ENCODE assay signal across 19 cellular contexts in genomic region chr19:17486545-17486944, GRCh38. TPM values are rescaled to one million over a fixed set of nuclear protein-coding genes. Genes with fewer than 3 reads are reported as not detected.
DNase-seq lines count a peak whose midpoint lies in the region; ATAC-seq, FAIRE-seq and TF ChIP-seq lines count a peak whose summit lies in the region.
"Had no signal": no experiment of that assay in that cellular context is flagged by ENCODE, and none has a peak within 500 bp of the region (broad histone marks: within the 10 kb centered on the region; RNA-seq: fewer than 3 reads in every experiment).

No MANE protein-coding gene starts in this region.

- H3K27ac ChIP-seq in BLaER1 treated with 17β-estradiol and CSF1 and Interleukin-3, amounts not matched to agents 10 nM and 100 nM, result peak overlapping the region in 8 of 11 experiments; percentile 45 to 80 (median 64); a peak in 16 of 22 replicates
- no peak overlapping the region for H3K27ac ChIP-seq in H1 (ENCODE audit: low read depth, low read length)
- H3K27ac ChIP-seq in naive thymus-derived CD4-positive, alpha-beta T cell (ENCODE audit: low read depth, low read length), result no peak overlapping the region
- H3K27ac ChIP-seq: GM23248 had no signal

- H4K20me1 ChIP-seq in BLaER1 treated with 17β-estradiol and CSF1 and Interleukin-3, amounts not matched to agents 10 nM and 100 nM, result peaks cover 0 to 60% (median 0%) of the 10 kb centered on the region in 11 experiments; a peak in 6 of 22 replicates
- H4K20me1 ChIP-seq in H1 (replicated peaks in 1 of 2; ENCODE audit: control insufficient read depth in 1 of 2, insufficient read depth in 2 of 2, low read length in 2 of 2), result no peaks in the 10 kb centered on the region

- no peak for FAIRE-seq in H1 (lab: Jason Lieb, UNC)
- FAIRE-seq: H54 had no signal

- H3K4me2 ChIP-seq in BLaER1 treated with 17β-estradiol and CSF1 and Interleukin-3, amounts not matched to agents 10 nM and 100 nM, result peak overlapping the region; percentile 28 to 96 (median 59); a peak in 20 of 22 replicates
- H3K4me2 ChIP-seq in H1 (ENCODE audit: insufficient read depth in 1 of 2, low read depth in 2 of 2, low read length in 2 of 2), result no peak overlapping the region; a peak in 1 of 4 replicates

- H3K4me3 Mint-ChIP-seq in naive thymus-derived CD4-positive, alpha-beta T cell, result no peak overlapping the region
- H3K4me3 Mint-ChIP-seq: CD14-positive monocyte; CD4-positive, alpha-beta memory T cell; HFFc6 had no signal

- no peak overlapping the region for H3K18ac ChIP-seq in H1 (ENCODE audit: extremely low read depth, low read length)

- no peak overlapping the region for H2BK15ac ChIP-seq in H1 (ENCODE audit: low read length)

- peak overlapping the region; percentile 3 for H4K91ac ChIP-seq in H1 (replicated peaks; ENCODE audit: insufficient read length, low read length)

- TF ChIP-seq EP300 in H1 (IDR thresholded peaks at IDR 0.05; ENCODE audit: borderline replicate concordance in 1 of 2, low read depth in 2 of 2, low read length in 2 of 2), result no peak

- H3K36me3 Mint-ChIP-seq in naive thymus-derived CD4-positive, alpha-beta T cell, result peaks cover 0 to 3% (median 0%) of the 10 kb centered on the region in 5 donors
- H3K36me3 Mint-ChIP-seq: CD4-positive, alpha-beta memory T cell had no signal

- H3K27ac Mint-ChIP-seq in naive thymus-derived CD4-positive, alpha-beta T cell, result no peak overlapping the region
- H3K27ac Mint-ChIP-seq: CD14-positive monocyte; CD4-positive, alpha-beta memory T cell; HFFc6 had no signal

- no peak overlapping the region for H3K4me3 ChIP-seq in BLaER1 treated with 17β-estradiol and CSF1 and Interleukin-3, amounts not matched to agents 10 nM and 100 nM
- H3K4me3 ChIP-seq in H7 (ENCODE audit: insufficient read depth, low read depth, low read length) (no peak overlapping the region), H1 (ENCODE audit: extremely low read depth in 1 of 4, insufficient read depth in 2 of 4, low read depth in 3 of 4, low read length in 4 of 4) (no peak overlapping the region)
- no peak overlapping the region for H3K4me3 ChIP-seq in naive thymus-derived CD4-positive, alpha-beta T cell (ENCODE audit: low read length)
- H3K4me3 ChIP-seq: GM23248 had no signal

- H3K23ac ChIP-seq in H1 (ENCODE audit: insufficient read length), result no peak overlapping the region

- H3K79me1 ChIP-seq in H1 (ENCODE audit: low read depth, low read length), result no peaks in the 10 kb centered on the region; the same call in 1 of the 2 replicates

- DNase-seq in H7, result peak; percentile 37
- DNase-seq in H1 (ENCODE audit: low read depth in 1 of 2, low spot score in 2 of 2), result no peak
- DNase-seq in NAMALWA (ENCODE audit: low spot score), result no peak
- DNase-seq in naive thymus-derived CD4-positive, alpha-beta T cell, result no peak
- DNase-seq: BE2C, DMS79 treated with DMSO at 0.1 percent for 48 hours, GF-D8, GM23248, HFFc6, Kasumi-1, KBM-7 had no signal

- 91% methylated on average over 26 of the region's 40 CpGs; no CpG with 5 or more reads in 1 of the 2 experiments for WGBS in H1 (ENCODE audit: extremely low coverage in 1 of 2, insufficient coverage in 1 of 2, insufficient read length in 1 of 2, insufficient replicate concordance in 2 of 2, low coverage in 1 of 2, low lambda C conversion rate in 2 of 2, missing lambda C conversion rate in 1 of 2), 2 experiments

- H2BK5ac ChIP-seq in H1 (ENCODE audit: low read depth, low read length), result no peak overlapping the region

- H4K5ac ChIP-seq in H1 (ENCODE audit: insufficient read length, low read depth, low read length), result no peak overlapping the region

- TF ChIP-seq CTCF in H1 (IDR thresholded peaks at IDR 0.05; ENCODE audit: control extremely low read depth in 1 of 3, insufficient read depth in 1 of 3, low read depth in 1 of 3, low read length in 3 of 3), result no peak

- H2BK20ac ChIP-seq in H1 (ENCODE audit: low read length), result no peak overlapping the region

- peaks cover 6% of the 10 kb centered on the region for H3K23me2 ChIP-seq in H1 (ENCODE audit: low read depth, low read length)

- no peak overlapping the region for H2AFZ ChIP-seq in H1 (ENCODE audit: low read length)
- H2AFZ ChIP-seq: GM23248 had no signal

- H3K4me1 Mint-ChIP-seq in naive thymus-derived CD4-positive, alpha-beta T cell, result peaks cover 26 to 55% (median 38%) of the 10 kb centered on the region in 7 donors

- peak overlapping the region in 8 of 11 experiments; percentile 14 to 66 (median 34); a peak in 10 of 22 replicates for H3K9ac ChIP-seq in BLaER1 treated with 17β-estradiol and CSF1 and Interleukin-3, amounts not matched to agents 10 nM and 100 nM
- no peak overlapping the region for H3K9ac ChIP-seq in H1 (replicated peaks in 1 of 4; ENCODE audit: extremely low read depth in 1 of 4, low read depth in 3 of 4, low read length in 3 of 4)
- H3K9ac ChIP-seq: GM23248 had no signal

- H3K4me1 ChIP-seq in BLaER1 treated with 17β-estradiol and CSF1 and Interleukin-3, amounts not matched to agents 10 nM and 100 nM, result peaks cover 74 to 100% (median 95%) of the 10 kb centered on the region in 10 experiments
- peaks cover 0 to 19% (median 15%) of the 10 kb centered on the region in 4 experiments; a peak in 6 of 7 replicates for H3K4me1 ChIP-seq in H1 (replicated peaks in 1 of 4; ENCODE audit: control insufficient read depth in 3 of 4, insufficient read depth in 4 of 4, low read length in 3 of 4)
- peaks cover 26 to 39% of the 10 kb centered on the region in 2 donors for H3K4me1 ChIP-seq in naive thymus-derived CD4-positive, alpha-beta T cell (ENCODE audit: control insufficient read depth in 2 of 2, insufficient read depth in 2 of 2, low read length in 2 of 2)
- H3K4me1 ChIP-seq: BE2C had no signal

- peak overlapping the region; percentile 50; the same call in 1 of the 2 replicates for H2BK12ac ChIP-seq in H1 (ENCODE audit: low read depth, low read length)

- no peaks in the 10 kb centered on the region for H3K27me3 ChIP-seq in BLaER1 treated with 17β-estradiol and CSF1 and Interleukin-3, amounts not matched to agents 10 nM and 100 nM
- H3K27me3 ChIP-seq in H7 (ENCODE audit: control insufficient read depth, insufficient read depth, low read length) (no peaks in the 10 kb centered on the region), H1 (replicated peaks in 1 of 4; ENCODE audit: control insufficient read depth in 3 of 4, extremely low read depth in 1 of 4, insufficient read depth in 3 of 4, low read length in 3 of 4) (no peaks in the 10 kb centered on the region)
- no peaks in the 10 kb centered on the region for H3K27me3 ChIP-seq in naive thymus-derived CD4-positive, alpha-beta T cell (ENCODE audit: control insufficient read depth in 2 of 2, insufficient read depth in 2 of 2, low read length in 2 of 2)
- H3K27me3 ChIP-seq: BE2C had no signal

- intact Hi-C loops in naive thymus-derived CD4-positive, alpha-beta T cell (cut with micrococcal nuclease), result no loop called here

- no peak for ATAC-seq in GM21381 (IDR thresholded peaks at IDR 0.05; ENCODE audit: unreplicated experiment)
- ATAC-seq in naive thymus-derived CD4-positive, alpha-beta T cell, result no peak
- ATAC-seq: HCT116 had no signal

- CTCF ChIA-PET in H1 (lab: Charles Lee; ENCODE audit: partially characterized antibody), result interaction anchor here (0.8 to 1.6 kb wide), 3 partner anchors 9 to 15 kb away, joined by 3 to 6 read pairs (median 4); no protein-coding TSS in a partner anchor
- CTCF ChIA-PET in naive thymus-derived CD4-positive, alpha-beta T cell (lab: Charles Lee), result no interaction called here

- no peak for TF ChIP-seq RAD21 in H1 (IDR thresholded peaks at IDR 0.05 in 1 of 2, conservative IDR thresholded peaks at IDR 0.05 in 1 of 2; ENCODE audit: low read depth in 2 of 2, low read length in 2 of 2)

- H3K9me3 ChIP-seq in BLaER1 treated with 17β-estradiol and CSF1 and Interleukin-3, amounts not matched to agents 10 nM and 100 nM (replicated peaks in 1 of 11), result no peaks in the 10 kb centered on the region
- no peaks in the 10 kb centered on the region for H3K9me3 ChIP-seq in H1 (ENCODE audit: insufficient read depth in 2 of 2, low read depth in 1 of 2, low read length in 1 of 2)
- H3K9me3 ChIP-seq in naive thymus-derived CD4-positive, alpha-beta T cell (ENCODE audit: control insufficient read depth in 2 of 3, low read length in 3 of 3), result no peaks in the 10 kb centered on the region
- H3K9me3 ChIP-seq: BE2C had no signal

- H3K4ac ChIP-seq in H1 (replicated peaks; ENCODE audit: insufficient read length, low read depth, low read length), result no peak overlapping the region

- H2AK5ac ChIP-seq in H1 (ENCODE audit: low read depth, low read length), result peak overlapping the region; percentile 75; the same call in 1 of the 2 replicates

- H2BK120ac ChIP-seq in H1 (replicated peaks; ENCODE audit: low read depth, low read length), result no peak overlapping the region

- H4K8ac ChIP-seq in H1 (ENCODE audit: extremely low read depth, insufficient read depth, low read length), result no peak overlapping the region

- TF ChIP-seq POLR2A in H1 (IDR thresholded peaks at IDR 0.05; ENCODE audit: control extremely low read depth in 1 of 2, low read depth in 2 of 2, low read length in 2 of 2), result no peak

- H3K9me3 Mint-ChIP-seq in naive thymus-derived CD4-positive, alpha-beta T cell, result no peaks in the 10 kb centered on the region
- H3K9me3 Mint-ChIP-seq: CD4-positive, alpha-beta memory T cell; HFFc6 had no signal

- no peaks in the 10 kb centered on the region for H3K79me2 ChIP-seq in H1 (ENCODE audit: control insufficient read depth in 1 of 2, insufficient read depth in 2 of 2, low read length in 2 of 2)

- no peaks in the 10 kb centered on the region for H3K27me3 Mint-ChIP-seq in naive thymus-derived CD4-positive, alpha-beta T cell
- H3K27me3 Mint-ChIP-seq: CD4-positive, alpha-beta memory T cell had no signal

- H3K14ac ChIP-seq in H1 (ENCODE audit: insufficient read length), result no peak overlapping the region

- H3K36me3 ChIP-seq in BLaER1 treated with 17β-estradiol and CSF1 and Interleukin-3, amounts not matched to agents 10 nM and 100 nM, result peaks cover 0 to 39% (median 0%) of the 10 kb centered on the region in 11 experiments; a peak in 10 of 22 replicates
- no peaks in the 10 kb centered on the region for H3K36me3 ChIP-seq in H7 (replicated peaks; ENCODE audit: control insufficient read depth, insufficient read depth, low read length)
- H3K36me3 ChIP-seq in H1 (ENCODE audit: control insufficient read depth in 2 of 4, insufficient read depth in 4 of 4, low read length in 3 of 4), result no peaks in the 10 kb centered on the region
- H3K36me3 ChIP-seq in naive thymus-derived CD4-positive, alpha-beta T cell (ENCODE audit: control insufficient read depth in 2 of 3, insufficient read depth in 3 of 3, low read length in 3 of 3), result no peaks in the 10 kb centered on the region
- H3K36me3 ChIP-seq: BE2C had no signal

- H3K56ac ChIP-seq in H1 (replicated peaks; ENCODE audit: insufficient read length, low read depth, low read length), result no peak overlapping the region

- POLR2A ChIA-PET in H1 (lab: Charles Lee; ENCODE audit: partially characterized antibody), result interaction anchor here (0.8 to 1.2 kb wide), 2 partner anchors 16 to 26 kb away, joined by 3 to 4 read pairs; partner anchors contain the start of gene SLC27A1
- POLR2A ChIA-PET in naive thymus-derived CD4-positive, alpha-beta T cell (lab: Charles Lee), result no interaction called here

RNA-seq across cellular contexts. Expression of gene SLC27A1, which starts 16.2 kb away (rescaled TPM):
- 5.3 and 8.6 TPM in 2 replicates for total RNA-seq in H7 (2014; rRNA removed; shearing (Covaris generic))
- total RNA-seq in H1 (2021; fragmentation: NEBNext Ultra II Directional; extraction: Animal tissue kit (Norgen Biotek cat#: 25700)), result 7.3 and 7.5 TPM in 2 replicates
- 9.1 and 12.2 TPM in 2 replicates for polyA plus RNA-seq in H1 (2011; rRNA removed)
- 8.1 TPM for polyA plus RNA-seq in H1 (2011; cell fraction: cytosol; rRNA removed)
- 15.3 TPM for polyA plus RNA-seq in H1 (2011; cell fraction: nucleus; rRNA removed)
- polyA plus RNA-seq in H1 (2012, experiment 1 of 2), result 4.2 to 9.8 TPM (median 8.2 TPM) in 4 replicates
- 5.6 TPM for polyA plus RNA-seq in H1 (2012, experiment 2 of 2)
- polyA plus RNA-seq in H1 (2013, experiment 1 of 2), result 6.3 TPM
- 6.9 TPM for polyA plus RNA-seq in H1 (2013, experiment 2 of 2)
- 4.7 and 5.0 TPM in 2 replicates for polyA minus RNA-seq in H1 (2011; rRNA and poly(A)+ RNA removed)
- polyA minus RNA-seq in H1 (2011; cell fraction: cytosol; rRNA and poly(A)+ RNA removed), result 11.1 TPM
- 9.1 TPM for polyA minus RNA-seq in H1 (2011; cell fraction: nucleus; rRNA and poly(A)+ RNA removed)
- 10 to 100 TPM in 4 of 5 experiments, 1 to 10 TPM in 1; 3.1 to 15.1 (median 11.0) TPM for total RNA-seq in naive thymus-derived CD4-positive, alpha-beta T cell
- polyA plus RNA-seq in naive thymus-derived CD4-positive, alpha-beta T cell, result 1 to 10 TPM; 5.0 to 8.2 TPM

RNA-seq across cellular contexts. Expression of gene PGLS, which starts 24.9 kb away (rescaled TPM):
- 71.0 and 73.6 TPM in 2 replicates for total RNA-seq in H7 (2014; rRNA removed; shearing (Covaris generic))
- total RNA-seq in H1 (2021; fragmentation: NEBNext Ultra II Directional; extraction: Animal tissue kit (Norgen Biotek cat#: 25700)), result 67.5 and 72.8 TPM in 2 replicates
- polyA plus RNA-seq in H1 (2011; rRNA removed), result 164 and 193 TPM in 2 replicates
- polyA plus RNA-seq in H1 (2011; cell fraction: cytosol; rRNA removed), result 96.2 TPM
- polyA plus RNA-seq in H1 (2011; cell fraction: nucleus; rRNA removed), result 101 TPM
- 35.4 to 76.9 TPM (median 68.3 TPM) in 4 replicates for polyA plus RNA-seq in H1 (2012, experiment 1 of 2)
- 98.6 TPM for polyA plus RNA-seq in H1 (2012, experiment 2 of 2)
- 67.1 TPM for polyA plus RNA-seq in H1 (2013, experiment 1 of 2)
- 69.4 TPM for polyA plus RNA-seq in H1 (2013, experiment 2 of 2)
- polyA minus RNA-seq in H1 (2011; rRNA and poly(A)+ RNA removed), result 29.5 and 49.1 TPM in 2 replicates
- polyA minus RNA-seq in H1 (2011; cell fraction: cytosol; rRNA and poly(A)+ RNA removed), result 51.8 TPM
- 48.9 TPM for polyA minus RNA-seq in H1 (2011; cell fraction: nucleus; rRNA and poly(A)+ RNA removed)
- total RNA-seq in naive thymus-derived CD4-positive, alpha-beta T cell, result 10 to 100 TPM; 53.3 to 83.3 (median 74.1) TPM
- 10 to 100 TPM; 67.0 to 77.1 TPM for polyA plus RNA-seq in naive thymus-derived CD4-positive, alpha-beta T cell

RNA-seq across cellular contexts. Expression of gene NXNL1, which starts 25.8 kb away (rescaled TPM):
- total RNA-seq in H7 (2014; rRNA removed; shearing (Covaris generic)), result not detected in 2 replicates
- total RNA-seq in H1 (2021; fragmentation: NEBNext Ultra II Directional; extraction: Animal tissue kit (Norgen Biotek cat#: 25700)), result not detected in 2 replicates
- not detected in 2 replicates for polyA plus RNA-seq in H1 (2011; rRNA removed)
- not detected for polyA plus RNA-seq in H1 (2011; cell fraction: cytosol; rRNA removed)
- polyA plus RNA-seq in H1 (2011; cell fraction: nucleus; rRNA removed), result not detected
- polyA plus RNA-seq in H1 (2012, experiment 1 of 2), result not detected in 4 replicates
- polyA plus RNA-seq in H1 (2012, experiment 2 of 2), result not detected
- polyA plus RNA-seq in H1 (2013, experiment 1 of 2), result not detected
- polyA plus RNA-seq in H1 (2013, experiment 2 of 2), result not detected
- polyA minus RNA-seq in H1 (2011; rRNA and poly(A)+ RNA removed), result not detected in 2 replicates
- not detected for polyA minus RNA-seq in H1 (2011; cell fraction: cytosol; rRNA and poly(A)+ RNA removed)
- not detected for polyA minus RNA-seq in H1 (2011; cell fraction: nucleus; rRNA and poly(A)+ RNA removed)
- not detected for total RNA-seq in naive thymus-derived CD4-positive, alpha-beta T cell
- polyA plus RNA-seq in naive thymus-derived CD4-positive, alpha-beta T cell, result not detected
- total RNA-seq: A172; CD4-positive, alpha-beta memory T cell; GM23248; HFFc6; HT-29 had no signal
- polyA plus RNA-seq: CD14-positive monocyte; CD4-positive, alpha-beta memory T cell; GM23248 had no signal

RNA-seq across cellular contexts. Expression of gene TMEM221, which starts 38.1 kb away (rescaled TPM):
- not detected in 2 replicates for total RNA-seq in H7 (2014; rRNA removed; shearing (Covaris generic))
- 1.4 and 1.6 TPM in 2 replicates for total RNA-seq in H1 (2021; fragmentation: NEBNext Ultra II Directional; extraction: Animal tissue kit (Norgen Biotek cat#: 25700))
- polyA plus RNA-seq in H1 (2011; rRNA removed), result 2.0 and 2.9 TPM in 2 replicates
- polyA plus RNA-seq in H1 (2011; cell fraction: cytosol; rRNA removed), result 1.7 TPM
- polyA plus RNA-seq in H1 (2011; cell fraction: nucleus; rRNA removed), result 1.9 TPM
- 2.0 to 3.1 TPM (median 2.4 TPM) in 4 replicates for polyA plus RNA-seq in H1 (2012, experiment 1 of 2)
- polyA plus RNA-seq in H1 (2012, experiment 2 of 2), result 3.4 TPM
- polyA plus RNA-seq in H1 (2013, experiment 1 of 2), result 2.8 TPM
- 2.6 TPM for polyA plus RNA-seq in H1 (2013, experiment 2 of 2)
- 0.50 and 0.63 TPM in 2 replicates for polyA minus RNA-seq in H1 (2011; rRNA and poly(A)+ RNA removed)
- polyA minus RNA-seq in H1 (2011; cell fraction: cytosol; rRNA and poly(A)+ RNA removed), result 0.88 TPM
- not detected for polyA minus RNA-seq in H1 (2011; cell fraction: nucleus; rRNA and poly(A)+ RNA removed)
- not detected for total RNA-seq in naive thymus-derived CD4-positive, alpha-beta T cell
- polyA plus RNA-seq in naive thymus-derived CD4-positive, alpha-beta T cell, result not detected
- total RNA-seq: A172; CD4-positive, alpha-beta memory T cell; HFFc6; HT-29 had no signal
- polyA plus RNA-seq: CD14-positive monocyte had no signal

Comparison
In these comparisons a context has a peak if more than half of its experiments do, and no peak if none do; other contexts are left out.
1. H3K27ac ChIP-seq: peak in BLaER1 treated with 17β-estradiol and CSF1 and Interleukin-3, amounts not matched to agents 10 nM and 100 nM (8 of 11); none in H1 (single experiment) and naive thymus-derived CD4-positive, alpha-beta T cell (single experiment).
2. H3K4me2 ChIP-seq: peak in BLaER1 treated with 17β-estradiol and CSF1 and Interleukin-3, amounts not matched to agents 10 nM and 100 nM (11 of 11); none in H1 (0 of 2).
3. H3K9ac ChIP-seq: peak in BLaER1 treated with 17β-estradiol and CSF1 and Interleukin-3, amounts not matched to agents 10 nM and 100 nM (8 of 11); none in H1 (0 of 4).